ENCODE assay signal across 21 cellular contexts in genomic region chr5:45795458-45795857, GRCh38.
DNase-seq lines count a peak whose midpoint lies in the region; ATAC-seq and TF ChIP-seq lines count a peak whose summit lies in the region.
"Had no signal": no experiment of that assay in that cellular context is flagged by ENCODE, and none has a peak within 500 bp of the region (broad histone marks: within the 10 kb centered on the region; RNA-seq: fewer than 3 reads in every experiment).

No MANE protein-coding gene starts in this region.

- H3F3A ChIP-seq in neural progenitor cell (ENCODE audit: low read depth): no peaks in the 10 kb centered on the region

- TF ChIP-seq CTCF in HCT116 (IDR thresholded peaks at IDR 0.05 in 2 of 3, conservative IDR thresholded peaks at IDR 0.05 in 1 of 3; ENCODE audit: borderline replicate concordance in 1 of 3, insufficient read depth in 1 of 3, low read depth in 2 of 3, low read length in 2 of 3) (peak in 2 of 3 experiments; percentile 28 to 47; a peak in 3 of 6 replicates), WTC11 (IDR thresholded peaks at IDR 0.05) (no peak), neural progenitor cell (IDR thresholded peaks at IDR 0.05) (peak; percentile 10)

- DNase-seq in NCI-H82 (lab: John Stamatoyannopoulos, UW): peak; percentile 9
- no peak for DNase-seq in NCI-H82 treated with DMSO at 0.1 percent for 48 hours (lab: John Stamatoyannopoulos, UW; ENCODE audit: unreplicated experiment)
- no peak for DNase-seq in HCT116 (ENCODE audit: low read depth, low spot score)
- peak; percentile 13 for DNase-seq in WTC11 (ENCODE audit: low spot score)
- no peak for DNase-seq in neural progenitor cell (ENCODE audit: low spot score)
- DNase-seq in NCI-H2227 treated with DMSO at 0.1 percent for 48 hours (lab: John Stamatoyannopoulos, UW): no peak
- no peak for DNase-seq in stimulated activated naive CD8-positive, alpha-beta T cell treated with anti-CD3 and anti-CD28 coated beads, Interleukin-15, Interleukin-2, amounts not matched to agents 100 U/mL and 50 U/mL, for 24 hours
- DNase-seq in NCI-H748 (lab: John Stamatoyannopoulos, UW; ENCODE audit: unreplicated experiment): no peak
- DNase-seq: CD8-positive, alpha-beta memory T cell; DMS79; GOT3; KBM-7; NCI-H1436; NCI-H1930; NCI-H510A; NCI-H774; PC-3 had no signal

- H2AFZ ChIP-seq in HCT116 (ENCODE audit: low read depth, low read length, poor library complexity, severe bottlenecking) (no peak overlapping the region), neural progenitor cell (replicated peaks) (no peak overlapping the region)

- RAD21 ChIA-PET in HCT116 (lab: Charles Lee; ENCODE audit: low non-redundant PET in 1 of 2, low total read pairs in 2 of 2, uncharacterized antibody in 2 of 2, unreplicated experiment in 2 of 2): no interaction called here

- no peaks in the 10 kb centered on the region; the same call in 1 of the 2 replicates for H3K36me3 Mint-ChIP-seq in WTC11
- no peaks in the 10 kb centered on the region for H3K36me3 Mint-ChIP-seq in neural progenitor cell
- H3K36me3 Mint-ChIP-seq: CD8-positive, alpha-beta memory T cell had no signal

- H3K27me3 Mint-ChIP-seq in WTC11 (ENCODE audit: low read depth) (no peaks in the 10 kb centered on the region), neural progenitor cell (ENCODE audit: insufficient read depth, low read depth) (no peaks in the 10 kb centered on the region)
- H3K27me3 Mint-ChIP-seq: CD8-positive, alpha-beta memory T cell had no signal

- TF ChIP-seq POLR2A in HCT116 (IDR thresholded peaks at IDR 0.05; ENCODE audit: borderline replicate concordance, extremely low read depth, insufficient read depth, insufficient read length): no peak

- TF ChIP-seq RAD21 in HCT116 (IDR thresholded peaks at IDR 0.05; ENCODE audit: low read depth): no peak

- H3K9me2 ChIP-seq in HCT116 (ENCODE audit: insufficient read depth): no peaks in the 10 kb centered on the region

- no peak overlapping the region for H3K9ac ChIP-seq in HCT116 (ENCODE audit: low read length)
- H3K9ac ChIP-seq in neural progenitor cell: no peak overlapping the region
- H3K9ac ChIP-seq: BLaER1 treated with 17β-estradiol and CSF1 and Interleukin-3, amounts not matched to agents 10 nM and 100 nM had no signal

- peaks cover 6 to 11% of the 10 kb centered on the region in 2 experiments; a peak in 3 of 4 replicates for H3K4me1 ChIP-seq in HCT116 (ENCODE audit: control insufficient read depth in 1 of 2, insufficient read depth in 2 of 2, low read length in 2 of 2)
- H3K4me1 ChIP-seq in neural progenitor cell: no peaks in the 10 kb centered on the region

- H3K9me3 ChIP-seq in HCT116 (ENCODE audit: control insufficient read depth in 1 of 2, insufficient read depth in 1 of 2, low read depth in 1 of 2, low read length in 2 of 2) (no peaks in the 10 kb centered on the region), neural progenitor cell (ENCODE audit: low read depth) (no peaks in the 10 kb centered on the region)

- H3K27me3 ChIP-seq in HCT116 (ENCODE audit: insufficient read depth, low read length) (no peaks in the 10 kb centered on the region), neural progenitor cell (no peaks in the 10 kb centered on the region)
- H3K27me3 ChIP-seq: BLaER1 treated with 17β-estradiol and CSF1 and Interleukin-3, amounts not matched to agents 10 nM and 100 nM had no signal

- CTCF ChIA-PET in HCT116 (lab: Charles Lee) (interaction anchor here (0.7 kb wide), 1 partner anchor 757 kb away, joined by 3 read pairs; no protein-coding TSS in a partner anchor), WTC11 (lab: Charles Lee) (interaction anchor here (0.7 kb wide), 1 partner anchor 101 kb away, joined by 3 read pairs; no protein-coding TSS in a partner anchor)

- H3K79me2 ChIP-seq in HCT116 (ENCODE audit: insufficient read depth, low read length) (no peaks in the 10 kb centered on the region), neural progenitor cell (ENCODE audit: low read depth) (no peaks in the 10 kb centered on the region)

- peaks cover 28% of the 10 kb centered on the region for H3K9me3 Mint-ChIP-seq in WTC11
- no peaks in the 10 kb centered on the region for H3K9me3 Mint-ChIP-seq in neural progenitor cell

- H3K4me1 Mint-ChIP-seq in WTC11 (no peaks in the 10 kb centered on the region), neural progenitor cell (no peaks in the 10 kb centered on the region)
- H3K4me1 Mint-ChIP-seq: CD8-positive, alpha-beta memory T cell had no signal

- no peak overlapping the region for H3K27ac Mint-ChIP-seq in WTC11
- H3K27ac Mint-ChIP-seq in neural progenitor cell: no peak overlapping the region
- H3K27ac Mint-ChIP-seq: CD8-positive, alpha-beta memory T cell; T-helper 1 cell treated with Interleukin-12 subunit alpha and Interleukin-12 subunit beta and Interleukin-4 antibody, amounts not matched to agents 30 μg/mL and 1 μg/mL, for 36 hours had no signal

- POLR2A ChIA-PET in HCT116 (lab: Charles Lee): no interaction called here
- POLR2A ChIA-PET in WTC11 (lab: Charles Lee): no interaction called here

- H4K20me1 ChIP-seq in HCT116 (ENCODE audit: insufficient read depth) (no peaks in the 10 kb centered on the region), neural progenitor cell (ENCODE audit: low read depth) (no peaks in the 10 kb centered on the region)
- H4K20me1 ChIP-seq: BLaER1 treated with 17β-estradiol and CSF1 and Interleukin-3, amounts not matched to agents 10 nM and 100 nM had no signal

- H3K4me3 Mint-ChIP-seq in WTC11 (no peak overlapping the region), neural progenitor cell (no peak overlapping the region)
- H3K4me3 Mint-ChIP-seq: CD8-positive, alpha-beta memory T cell; T-helper 1 cell treated with Interleukin-12 subunit alpha and Interleukin-12 subunit beta and Interleukin-4 antibody, amounts not matched to agents 30 μg/mL and 1 μg/mL, for 36 hours had no signal

- ATAC-seq in HCT116: peak; percentile 53; the same call in 1 of the 2 replicates
- peak; percentile 88 for ATAC-seq in WTC11
- no peak for ATAC-seq in stimulated activated naive CD8-positive, alpha-beta T cell treated with anti-CD3 and anti-CD28 coated beads, Interleukin-15, Interleukin-2, amounts not matched to agents 100 U/mL and 50 U/mL, for 24 hours
- ATAC-seq: GM12878, HepG2, PC-3 had no signal

- H3K4me3 ChIP-seq in HCT116 (replicated peaks in 1 of 2; ENCODE audit: low read depth in 1 of 2, low read length in 2 of 2) (no peak overlapping the region), neural progenitor cell (no peak overlapping the region)
- H3K4me3 ChIP-seq: BLaER1 treated with 17β-estradiol and CSF1 and Interleukin-3, amounts not matched to agents 10 nM and 100 nM; GM12878 had no signal

- no peak overlapping the region for H3K27ac ChIP-seq in HCT116 (ENCODE audit: low read depth, low read length)
- H3K27ac ChIP-seq in neural progenitor cell: no peak overlapping the region
- H3K27ac ChIP-seq: BLaER1 treated with 17β-estradiol and CSF1 and Interleukin-3, amounts not matched to agents 10 nM and 100 nM had no signal

- H3K36me3 ChIP-seq in HCT116 (ENCODE audit: control insufficient read depth in 1 of 2, insufficient read depth in 2 of 2, low read length in 2 of 2): no peaks in the 10 kb centered on the region
- H3K36me3 ChIP-seq in neural progenitor cell: no peaks in the 10 kb centered on the region
- H3K36me3 ChIP-seq: BLaER1 treated with 17β-estradiol and CSF1 and Interleukin-3, amounts not matched to agents 10 nM and 100 nM had no signal

- H3K4me2 ChIP-seq in HCT116 (ENCODE audit: low read length) (no peak overlapping the region), neural progenitor cell (no peak overlapping the region)
- H3K4me2 ChIP-seq: BLaER1 treated with 17β-estradiol and CSF1 and Interleukin-3, amounts not matched to agents 10 nM and 100 nM had no signal

- no TSS peak for BruUV-seq in HCT116 (replicated peaks; lab: Mats Ljungman, UMichigan)

- intact Hi-C loops in HCT116 (cut with micrococcal nuclease): no loop called here

TF ChIP-seq in HCT116, 20 proteins besides CTCF, POLR2A, EP300 and RAD21 (continues in another document):
- TF ChIP-seq EGR1 (IDR thresholded peaks at IDR 0.05; ENCODE audit: low read depth) (no peak), SP1 (IDR thresholded peaks at IDR 0.05; ENCODE audit: low read depth) (no peak)

TF ChIP-seq in WTC11, 78 proteins besides CTCF, POLR2A, EP300 and RAD21 (continues in another document):
- TF ChIP-seq SMAD3 (CRISPR knock-in tag; IDR thresholded peaks at IDR 0.05; ENCODE audit: borderline replicate concordance): no peak
- no peak for TF ChIP-seq ARID4B (CRISPR knock-in tag; IDR thresholded peaks at IDR 0.05; ENCODE audit: borderline replicate concordance)
- TF ChIP-seq ZNF671 (CRISPR knock-in tag; IDR thresholded peaks at IDR 0.05): no peak
- no peak for TF ChIP-seq MXD4 (CRISPR knock-in tag; IDR thresholded peaks at IDR 0.05; ENCODE audit: borderline replicate concordance)
- no peak for TF ChIP-seq IRF2 (CRISPR knock-in tag; IDR thresholded peaks at IDR 0.05; ENCODE audit: borderline replicate concordance, low read depth)

Comparison
In these comparisons a context has a peak if more than half of its experiments do, and no peak if none do; other contexts are left out.
1. DNase-seq: peak in NCI-H82 (single experiment) and WTC11 (single experiment); none in NCI-H82 treated with DMSO at 0.1 percent for 48 hours (single experiment), HCT116 (single experiment), neural progenitor cell (single experiment), NCI-H2227 treated with DMSO at 0.1 percent for 48 hours (single experiment), stimulated activated naive CD8-positive, alpha-beta T cell treated with anti-CD3 and anti-CD28 coated beads, Interleukin-15, Interleukin-2, amounts not matched to agents 100 U/mL and 50 U/mL, for 24 hours (single experiment) and NCI-H748 (single experiment).